ENCODE assay signal across 8 cellular contexts in the genomic region with DNA sequence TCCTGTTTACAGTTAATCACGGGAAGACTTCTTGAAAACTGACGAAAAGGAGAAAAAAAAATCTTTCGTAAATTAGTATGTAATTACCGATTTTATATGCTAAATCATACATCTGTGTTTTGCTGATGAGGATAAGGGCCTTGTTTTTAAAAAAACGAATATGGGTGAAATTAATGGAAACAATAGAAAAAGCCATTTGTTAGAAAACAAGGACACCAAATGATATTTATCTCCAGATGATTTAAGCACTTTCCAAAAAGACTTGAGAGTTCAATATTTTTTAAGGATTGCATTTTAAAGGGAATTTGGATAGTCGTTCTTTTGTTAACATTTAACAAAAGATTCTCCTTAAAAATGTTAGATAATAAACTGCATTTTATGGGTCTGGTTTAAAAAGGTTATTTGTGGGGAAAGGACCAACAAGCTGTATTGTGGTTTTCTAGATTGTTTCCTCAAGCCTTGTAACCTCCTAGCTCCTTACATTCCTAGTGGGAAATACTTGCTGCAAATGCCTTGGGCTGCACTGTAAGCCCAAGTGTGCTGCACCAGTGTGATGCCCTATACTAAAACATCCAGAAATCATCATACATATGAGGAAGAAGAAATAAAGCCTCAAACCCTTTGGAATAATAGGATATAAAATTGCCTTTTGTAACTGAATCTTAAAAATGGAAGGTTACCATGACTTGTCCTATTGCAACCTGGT. TPM values are rescaled to one million over a fixed set of nuclear protein-coding genes. Genes with fewer than 3 reads are reported as not detected.
DNase-seq lines count a peak whose midpoint lies in the region; ATAC-seq lines count a peak whose summit lies in the region.

No MANE protein-coding gene starts in this region.

- ATAC-seq in natural killer cell treated with Interleukin-12 subunit alpha and Interleukin-12 subunit beta and Interleukin-15 and Interleukin-18, amount 100 ng/mL, for 72 hours = no peak
- no peak for ATAC-seq in GM21786 (IDR thresholded peaks at IDR 0.05; ENCODE audit: unreplicated experiment)
- ATAC-seq in GM19467 (IDR thresholded peaks at IDR 0.05; ENCODE audit: unreplicated experiment) = no peak

- peak overlapping the region; percentile 93 for H3K27ac ChIP-seq in cingulate gyrus (ENCODE audit: low read depth, low read length)

- peak overlapping the region; percentile 93 to 95 for H3K27ac Mint-ChIP-seq in natural killer cell treated with Interleukin-12 subunit alpha and Interleukin-12 subunit beta and Interleukin-15 and Interleukin-18, amount 100 ng/mL, for 72 hours

- H3K4me1 Mint-ChIP-seq in natural killer cell treated with Interleukin-12 subunit alpha and Interleukin-12 subunit beta and Interleukin-15 and Interleukin-18, amount 100 ng/mL, for 72 hours (ENCODE audit: low read depth in 2 of 2) = peaks cover 21 to 40% of the 10 kb centered on the region in 2 donors

- H3K9me3 Mint-ChIP-seq in natural killer cell treated with Interleukin-12 subunit alpha and Interleukin-12 subunit beta and Interleukin-15 and Interleukin-18, amount 100 ng/mL, for 72 hours = no peaks in the 10 kb centered on the region

- H3K36me3 Mint-ChIP-seq in natural killer cell treated with Interleukin-12 subunit alpha and Interleukin-12 subunit beta and Interleukin-15 and Interleukin-18, amount 100 ng/mL, for 72 hours = no peaks in the 10 kb centered on the region

- H3K4me3 Mint-ChIP-seq in natural killer cell treated with Interleukin-12 subunit alpha and Interleukin-12 subunit beta and Interleukin-15 and Interleukin-18, amount 100 ng/mL, for 72 hours = peak overlapping the region; percentile 97

- DNase-seq in DMS153 treated with DMSO at 0.1 percent for 48 hours (lab: John Stamatoyannopoulos, UW; ENCODE audit: unreplicated experiment) = peak; percentile 31
- DNase-seq in DMS153 (lab: John Stamatoyannopoulos, UW) = no peak
- peak; percentile 19 for DNase-seq in NCI-H526 treated with DMSO at 0.1 percent for 48 hours (lab: John Stamatoyannopoulos, UW)
- DNase-seq in natural killer cell treated with Interleukin-12 subunit alpha and Interleukin-12 subunit beta and Interleukin-15 and Interleukin-18, amount 100 ng/mL, for 72 hours (ENCODE audit: low spot score) = no peak
- no peak for DNase-seq in activated CD8-positive, alpha-beta memory T cell treated with anti-CD3 and anti-CD28 coated beads, Interleukin-2, amount 50 U/mL, for 4 hours

- H3K27me3 Mint-ChIP-seq in natural killer cell treated with Interleukin-12 subunit alpha and Interleukin-12 subunit beta and Interleukin-15 and Interleukin-18, amount 100 ng/mL, for 72 hours = peaks cover 14 to 15% of the 10 kb centered on the region in 2 donors

RNA-seq across cellular contexts. Expression of a gene that starts 1.5 kb away (rescaled TPM):
- 10 to 100 TPM; 34.8 to 40.7 TPM for total RNA-seq in natural killer cell treated with Interleukin-12 subunit alpha and Interleukin-12 subunit beta and Interleukin-15 and Interleukin-18, amount 100 ng/mL, for 72 hours

Comparison
In these comparisons a context has a peak if more than half of its experiments do, and no peak if none do; other contexts are left out.
1. DNase-seq: peak in DMS153 treated with DMSO at 0.1 percent for 48 hours (single experiment) and NCI-H526 treated with DMSO at 0.1 percent for 48 hours (single experiment); none in DMS153 (single experiment), natural killer cell treated with Interleukin-12 subunit alpha and Interleukin-12 subunit beta and Interleukin-15 and Interleukin-18, amount 100 ng/mL, for 72 hours (single experiment) and activated CD8-positive, alpha-beta memory T cell treated with anti-CD3 and anti-CD28 coated beads, Interleukin-2, amount 50 U/mL, for 4 hours (single experiment).